In the genomic region with DNA sequence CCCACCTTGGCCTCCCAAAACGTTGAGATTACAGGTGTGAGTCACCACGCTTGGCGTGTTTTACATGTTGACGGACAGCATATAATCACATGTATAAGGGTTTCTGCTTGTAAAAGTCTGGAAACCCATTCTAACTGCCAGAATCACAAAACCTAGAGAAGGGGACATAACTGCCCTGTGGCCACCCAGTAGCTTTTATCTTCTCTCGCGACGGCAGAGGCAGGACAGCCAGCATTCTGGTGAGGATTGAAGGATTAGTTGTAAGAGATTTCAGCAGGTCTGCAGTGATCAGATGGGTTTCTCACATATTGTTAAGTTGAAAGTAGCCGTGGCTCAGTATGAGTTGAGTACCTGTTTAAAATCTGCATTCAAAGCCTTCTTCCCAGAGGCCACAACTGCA, we compare ENCODE assay signal across 22 cellular contexts. TPM values are rescaled to one million over a fixed set of nuclear protein-coding genes. Genes with fewer than 3 reads are reported as not detected.
"Had no signal": no experiment of that assay in that cellular context is flagged by ENCODE, and none has a peak within 500 bp of the region (broad histone marks: within the 10 kb centered on the region; RNA-seq: fewer than 3 reads in every experiment).

No MANE protein-coding gene starts in this region.

RNA-seq across cellular contexts. Expression of a gene that starts 59.8 kb away (rescaled TPM):
- total RNA-seq: activated B cell treated with CpG ODN at 0.5 μM for 24 hours; activated CD4-positive, alpha-beta memory T cell treated with anti-CD3 and anti-CD28 coated beads for 36 hours; activated CD4-positive, alpha-beta T cell treated with anti-CD3 and anti-CD28 coated beads, Interleukin-2, amount 10 ng/mL, durations not matched to agents 24 days and 14 days; activated CD8-positive, alpha-beta memory T cell treated with anti-CD3 and anti-CD28 coated beads for 36 hours; activated CD8-positive, alpha-beta T cell treated with anti-CD3 and anti-CD28 coated beads for 36 hours; activated naive CD4-positive, alpha-beta T cell treated with anti-CD3 and anti-CD28 coated beads for 36 hours; activated naive CD4-positive, alpha-beta T cell treated with anti-CD3 and anti-CD28 coated beads, Interleukin-2, amount 50 U/mL, for 72 hours; activated naive CD8-positive, alpha-beta T cell treated with anti-CD3 and anti-CD28 coated beads for 36 hours; activated T-cell treated with anti-CD3 and anti-CD28 coated beads, Interleukin-2, amount 50 U/mL, for 4 hours; activated T-cell treated with anti-CD3 and anti-CD28 coated beads, Interleukin-2, amount 50 U/mL, for 72 hours; activated T-helper 1 cell treated with anti-CD3 and anti-CD28 coated beads, Interleukin-12 subunit alpha, Interleukin-12 subunit beta, Interleukin-2, Interleukin-4 antibody, amounts not matched to agents 30 ng/mL and 10 ng/mL and 1 ng/mL, durations not matched to agents 14 hours and 24 hours and 36 hours; activated T-helper 17 cell treated with anti-CD3 and anti-CD28 coated beads, Interleukin-2, amount 50 U/mL, for 72 hours; adrenal gland; aorta; astrocyte; body of pancreas; breast epithelium; cardiac muscle cell; T-cell; T-helper 1 cell treated with Interleukin-12 subunit alpha and Interleukin-12 subunit beta and Interleukin-4 antibody, amounts not matched to agents 30 ng/mL and 1 ng/mL, for 36 hours; T-helper 17 cell; T-helper 2 cell treated with Interferon-gamma antibody and Interleukin-4, amounts not matched to agents 100 ng/mL and 5 ng/mL, for 36 hours had no signal
- polyA plus RNA-seq: adrenal gland, aorta, cardiac muscle cell had no signal
